Comparison of ENCODE assay signal across 9 cellular contexts in genomic region chr6:142378138-142378875, GRCh38.
A peak's percentile ranks its signal among the peaks of the same experiment; 100 is the strongest.
DNase-seq lines count a peak whose midpoint lies in the region; TF ChIP-seq lines count a peak whose summit lies in the region.
"Had no signal": no experiment of that assay in that cellular context is flagged by ENCODE, and none has a peak within 500 bp of the region (broad histone marks: within the 10 kb centered on the region; RNA-seq: fewer than 3 reads in every experiment).

No MANE protein-coding gene starts in this region.

- H3K27ac ChIP-seq in vagina, result no peak overlapping the region

- no peaks in the 10 kb centered on the region for H3K9me3 ChIP-seq in vagina

- intact Hi-C loops in vagina (cut with DNase I), result no loop called here

- peaks cover 11% of the 10 kb centered on the region for H3K4me1 ChIP-seq in vagina

- TF ChIP-seq POLR2A in vagina (IDR thresholded peaks at IDR 0.05), result no peak

- no peak for TF ChIP-seq CTCF in AG09309 (IDR thresholded peaks at IDR 0.05; ENCODE audit: control insufficient read depth, insufficient read depth, low read depth, low read length, missing control alignments)
- no peak for TF ChIP-seq CTCF in vagina (IDR thresholded peaks at IDR 0.05)

- no peaks in the 10 kb centered on the region for H3K27me3 ChIP-seq in H7 (ENCODE audit: control insufficient read depth, insufficient read depth, low read length)
- no peaks in the 10 kb centered on the region for H3K27me3 ChIP-seq in vagina

- DNase-seq in AG09309 (ENCODE audit: low read depth), result peak; percentile 70
- peak; percentile 12 for DNase-seq in HuH-7.5 (ENCODE audit: low spot score)
- peak; percentile 52 for DNase-seq in SK-N-DZ (ENCODE audit: low spot score)
- peak; percentile 30 for DNase-seq in iPS-NIHi11 (ENCODE audit: low spot score)
- no peak for DNase-seq in H7
- no peak for DNase-seq in T-helper 2 cell
- no peak for DNase-seq in stimulated activated CD4-positive, alpha-beta T cell treated with anti-CD3 and anti-CD28 coated beads, Interleukin-2, amount 100 ng/mL, for 24 hours
- no peak for DNase-seq in vagina (ENCODE audit: extremely low spot score in 2 of 2)
- DNase-seq: NCI-H446 treated with DMSO at 0.1 percent for 48 hours had no signal

- H3K36me3 ChIP-seq in H7 (replicated peaks; ENCODE audit: control insufficient read depth, insufficient read depth, low read length) (no peaks in the 10 kb centered on the region), vagina (no peaks in the 10 kb centered on the region)

- H3K4me3 ChIP-seq in AG09309 (ENCODE audit: control insufficient read depth, low read depth, low read length), result no peak overlapping the region
- no peak overlapping the region for H3K4me3 ChIP-seq in H7 (ENCODE audit: insufficient read depth, low read depth, low read length)
- no peak overlapping the region for H3K4me3 ChIP-seq in vagina

Comparison
In these comparisons a context has a peak if more than half of its experiments do, and no peak if none do; other contexts are left out.
1. DNase-seq: peak in AG09309 (single experiment), HuH-7.5 (single experiment), SK-N-DZ (single experiment) and iPS-NIHi11 (single experiment); none in H7 (single experiment), T-helper 2 cell (0 of 5), stimulated activated CD4-positive, alpha-beta T cell treated with anti-CD3 and anti-CD28 coated beads, Interleukin-2, amount 100 ng/mL, for 24 hours (0 of 2) and vagina (0 of 2).